Comparison of ENCODE assay signal across 14 cellular contexts in the genomic region with DNA sequence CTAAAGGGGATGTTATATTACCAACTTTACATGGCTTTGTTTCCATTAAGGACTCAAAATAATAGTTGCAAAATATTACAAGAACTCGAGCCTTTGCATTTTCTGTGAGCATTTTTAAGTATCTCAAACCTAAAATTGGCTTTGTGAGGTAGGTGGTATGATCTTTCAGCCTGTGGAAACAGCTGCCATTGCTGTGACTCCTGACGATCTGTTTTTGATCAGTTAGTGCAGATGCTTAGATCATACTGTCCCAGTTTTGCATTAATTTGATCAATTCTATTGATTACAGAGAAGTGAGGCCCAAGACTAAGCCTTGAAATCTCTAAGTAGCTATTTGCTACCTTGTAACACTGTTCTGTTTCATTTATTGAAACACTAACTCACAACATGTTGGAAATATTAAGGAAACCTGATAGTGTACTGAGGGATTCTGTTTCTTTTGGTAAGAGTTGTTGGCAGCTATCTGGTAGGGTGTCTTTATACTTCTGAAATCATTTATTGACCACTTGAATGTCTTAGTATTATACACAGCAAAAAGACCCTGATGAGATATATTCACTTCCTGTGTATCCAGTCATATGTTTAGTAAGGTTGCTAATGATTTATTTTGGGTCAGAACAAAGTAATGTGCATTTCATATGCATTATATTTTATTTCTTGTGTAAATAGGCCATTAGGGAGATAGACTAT. TPM values are rescaled to one million over a fixed set of nuclear protein-coding genes. Genes with fewer than 3 reads are reported as not detected.
DNase-seq lines count a peak whose midpoint lies in the region; ATAC-seq lines count a peak whose summit lies in the region.
"Had no signal": no experiment of that assay in that cellular context is flagged by ENCODE, and none has a peak within 500 bp of the region (broad histone marks: within the 10 kb centered on the region; RNA-seq: fewer than 3 reads in every experiment).

No MANE protein-coding gene starts in this region.

- no peak for DNase-seq in activated CD8-positive, alpha-beta memory T cell treated with anti-CD3 and anti-CD28 coated beads, Interleukin-2, amount 10 ng/mL, durations not matched to agents 7 days and 5 days
- DNase-seq in activated CD8-positive, alpha-beta memory T cell treated with anti-CD3 and anti-CD28 coated beads, Interleukin-2, amount 50 U/mL, for 48 hours: no peak
- DNase-seq in NCI-H2107 (lab: John Stamatoyannopoulos, UW) (peak; percentile 22), caudate nucleus (lab: John Stamatoyannopoulos, UW) (no peak)
- no peak for DNase-seq in stimulated activated naive CD8-positive, alpha-beta T cell treated with anti-CD3 and anti-CD28 coated beads, Interleukin-15, Interleukin-2, amounts not matched to agents 100 U/mL and 50 U/mL, for 24 hours
- DNase-seq: MM.1S; Right ventricle myocardium superior; stimulated activated CD8-positive, alpha-beta memory T cell treated with anti-CD3 and anti-CD28 coated beads, Interleukin-4, amount 100 ng/mL, for 48 hours; upper lobe of right lung had no signal

- H3K4me1 Mint-ChIP-seq in activated CD8-positive, alpha-beta memory T cell treated with anti-CD3 and anti-CD28 coated beads, Interleukin-2, amount 10 ng/mL, durations not matched to agents 7 days and 5 days: peaks cover 6% of the 10 kb centered on the region
- peaks cover 46% of the 10 kb centered on the region for H3K4me1 Mint-ChIP-seq in stimulated activated memory B cell treated with anti-CD40 and anti-IgM and Interleukin-4, amounts not matched to agents 10 μg/mL and 1 μg/mL and 100 μg/mL, for 72 hours

- peaks cover 4% of the 10 kb centered on the region for H3K36me3 Mint-ChIP-seq in activated CD8-positive, alpha-beta memory T cell treated with anti-CD3 and anti-CD28 coated beads, Interleukin-2, amount 10 ng/mL, durations not matched to agents 7 days and 5 days
- peaks cover 14% of the 10 kb centered on the region for H3K36me3 Mint-ChIP-seq in stimulated activated memory B cell treated with anti-CD40 and anti-IgM and Interleukin-4, amounts not matched to agents 10 μg/mL and 1 μg/mL and 100 μg/mL, for 72 hours

- peak; percentile 23 for ATAC-seq in activated CD8-positive, alpha-beta memory T cell treated with anti-CD3 and anti-CD28 coated beads, Interleukin-2, amount 10 ng/mL, durations not matched to agents 7 days and 5 days
- ATAC-seq in stimulated activated memory B cell treated with anti-CD40 and anti-IgM and Interleukin-4, amounts not matched to agents 10 μg/mL and 1 μg/mL and 100 μg/mL, for 72 hours: no peak
- no peak for ATAC-seq in stimulated activated naive CD8-positive, alpha-beta T cell treated with anti-CD3 and anti-CD28 coated beads, Interleukin-15, Interleukin-2, amounts not matched to agents 100 U/mL and 50 U/mL, for 24 hours
- ATAC-seq in GM18520 (IDR thresholded peaks at IDR 0.05; ENCODE audit: unreplicated experiment) (no peak), GM21723 (IDR thresholded peaks at IDR 0.05; ENCODE audit: unreplicated experiment) (no peak)
- ATAC-seq: esophagus mucosa, upper lobe of right lung had no signal

- H3K27ac ChIP-seq in caudate nucleus (ENCODE audit: low read depth, low read length): peak overlapping the region; percentile 12
- H3K27ac ChIP-seq: upper lobe of right lung had no signal

- no peak overlapping the region for H3K27ac Mint-ChIP-seq in activated CD8-positive, alpha-beta memory T cell treated with anti-CD3 and anti-CD28 coated beads, Interleukin-2, amount 10 ng/mL, durations not matched to agents 7 days and 5 days
- peak overlapping the region; percentile 51 for H3K27ac Mint-ChIP-seq in stimulated activated memory B cell treated with anti-CD40 and anti-IgM and Interleukin-4, amounts not matched to agents 10 μg/mL and 1 μg/mL and 100 μg/mL, for 72 hours
- H3K27ac Mint-ChIP-seq: activated naive CD4-positive, alpha-beta T cell treated with anti-CD3 and anti-CD28 coated beads, Interleukin-2, amount 50 U/mL, for 24 hours had no signal

- H3K9me3 Mint-ChIP-seq in activated CD8-positive, alpha-beta memory T cell treated with anti-CD3 and anti-CD28 coated beads, Interleukin-2, amount 10 ng/mL, durations not matched to agents 7 days and 5 days (ENCODE audit: low read depth): no peaks in the 10 kb centered on the region
- no peaks in the 10 kb centered on the region for H3K9me3 Mint-ChIP-seq in stimulated activated memory B cell treated with anti-CD40 and anti-IgM and Interleukin-4, amounts not matched to agents 10 μg/mL and 1 μg/mL and 100 μg/mL, for 72 hours
- H3K9me3 Mint-ChIP-seq: activated naive CD4-positive, alpha-beta T cell treated with anti-CD3 and anti-CD28 coated beads, Interleukin-2, amount 50 U/mL, for 24 hours had no signal

- H3K4me3 Mint-ChIP-seq in activated CD8-positive, alpha-beta memory T cell treated with anti-CD3 and anti-CD28 coated beads, Interleukin-2, amount 10 ng/mL, durations not matched to agents 7 days and 5 days: no peak overlapping the region
- no peak overlapping the region for H3K4me3 Mint-ChIP-seq in stimulated activated memory B cell treated with anti-CD40 and anti-IgM and Interleukin-4, amounts not matched to agents 10 μg/mL and 1 μg/mL and 100 μg/mL, for 72 hours
- H3K4me3 Mint-ChIP-seq: activated naive CD4-positive, alpha-beta T cell treated with anti-CD3 and anti-CD28 coated beads, Interleukin-2, amount 50 U/mL, for 24 hours had no signal

- H3K27me3 Mint-ChIP-seq in activated CD8-positive, alpha-beta memory T cell treated with anti-CD3 and anti-CD28 coated beads, Interleukin-2, amount 10 ng/mL, durations not matched to agents 7 days and 5 days: no peaks in the 10 kb centered on the region
- H3K27me3 Mint-ChIP-seq in stimulated activated memory B cell treated with anti-CD40 and anti-IgM and Interleukin-4, amounts not matched to agents 10 μg/mL and 1 μg/mL and 100 μg/mL, for 72 hours: no peaks in the 10 kb centered on the region
- H3K27me3 Mint-ChIP-seq: activated naive CD4-positive, alpha-beta T cell treated with anti-CD3 and anti-CD28 coated beads, Interleukin-2, amount 50 U/mL, for 24 hours had no signal

- CTCF ChIA-PET in activated CD8-positive, alpha-beta memory T cell treated with anti-CD3 and anti-CD28 coated beads, Interleukin-2, amount 10 ng/mL, durations not matched to agents 7 days and 5 days (lab: Charles Lee): no interaction called here

RNA-seq across cellular contexts. Expression of a gene that starts 14.8 kb away (rescaled TPM):
- 10 to 100 TPM; 13.9 to 20.9 TPM for total RNA-seq in activated CD8-positive, alpha-beta memory T cell treated with anti-CD3 and anti-CD28 coated beads, Interleukin-2, amount 10 ng/mL, durations not matched to agents 7 days and 5 days

RNA-seq across cellular contexts. Expression of a gene that starts 46.3 kb away (rescaled TPM):
- total RNA-seq in activated CD8-positive, alpha-beta memory T cell treated with anti-CD3 and anti-CD28 coated beads, Interleukin-2, amount 10 ng/mL, durations not matched to agents 7 days and 5 days: under 1 TPM in 1 of 2 experiments, not detected in 1; 0.16 TPM
